10 cellular contexts compared by ENCODE assay signal in genomic region chr17:64442550-64442971, GRCh38. TPM values are rescaled to one million over a fixed set of nuclear protein-coding genes. Genes with fewer than 3 reads are reported as not detected.
A peak's percentile ranks its signal among the peaks of the same experiment; 100 is the strongest.
DNase-seq lines count a peak whose midpoint lies in the region; ATAC-seq and TF ChIP-seq lines count a peak whose summit lies in the region.
"Had no signal": no experiment of that assay in that cellular context is flagged by ENCODE, and none has a peak within 500 bp of the region (broad histone marks: within the 10 kb centered on the region; RNA-seq: fewer than 3 reads in every experiment).

No MANE protein-coding gene starts in this region.

- H3K79me2 ChIP-seq in parathyroid adenoma, result no peaks in the 10 kb centered on the region

- peak; percentile 34 for DNase-seq in RPMI7951 (ENCODE audit: low read depth)
- no peak for DNase-seq in epithelial cell of prostate (ENCODE audit: low read depth, low spot score)
- no peak for DNase-seq in COLO668 (lab: John Stamatoyannopoulos, UW; ENCODE audit: unreplicated experiment)
- no peak for DNase-seq in NCI-H2107 treated with DMSO at 0.1 percent for 48 hours (lab: John Stamatoyannopoulos, UW; ENCODE audit: unreplicated experiment)
- DNase-seq in DMS 273 treated with DMSO at 0.1 percent for 48 hours (lab: John Stamatoyannopoulos, UW), result no peak
- DNase-seq in retina, result no peak

- no peaks in the 10 kb centered on the region for H3K27me3 ChIP-seq in parathyroid adenoma (ENCODE audit: control insufficient read depth, insufficient read depth, low read length)
- H3K27me3 ChIP-seq: tibial nerve had no signal

- ATAC-seq in GM18868 (IDR thresholded peaks at IDR 0.05; ENCODE audit: unreplicated experiment), result peak; percentile 38

- peak overlapping the region; percentile 61 for H2AFZ ChIP-seq in parathyroid adenoma

- no peak overlapping the region for H3K9ac ChIP-seq in parathyroid adenoma

- no peak for TF ChIP-seq CTCF in parathyroid adenoma (IDR thresholded peaks at IDR 0.05)

- no peak overlapping the region for H3K4me2 ChIP-seq in parathyroid adenoma (ENCODE audit: low read length)

- peak overlapping the region; percentile 56 for H3K27ac ChIP-seq in epithelial cell of prostate
- H3K27ac ChIP-seq in parathyroid adenoma, result peak overlapping the region; percentile 30

- no peak overlapping the region for H3K4me3 ChIP-seq in parathyroid adenoma (ENCODE audit: low read depth, low read length)
- H3K4me3 ChIP-seq: tibial nerve had no signal

- H3K4me1 ChIP-seq in parathyroid adenoma, result no peaks in the 10 kb centered on the region

- no peaks in the 10 kb centered on the region for H3K9me3 ChIP-seq in parathyroid adenoma (ENCODE audit: control insufficient read depth, low read length)

- H3K36me3 ChIP-seq in parathyroid adenoma (ENCODE audit: control insufficient read depth, insufficient read depth, low read length), result no peaks in the 10 kb centered on the region

RNA-seq across cellular contexts. Expression of gene MILR1, which starts 6.4 kb away (rescaled TPM):
- 21.6 and 23.7 TPM in 2 replicates for total RNA-seq in RPMI7951 (2014; rRNA removed; shearing (Covaris generic))

RNA-seq across cellular contexts. Expression of gene PECAM1, which starts 51.9 kb away (rescaled TPM):
- 2.5 and 3.1 TPM in 2 replicates for total RNA-seq in RPMI7951 (2014; rRNA removed; shearing (Covaris generic))
- total RNA-seq: NCI-H460 had no signal

RNA-seq across cellular contexts. Expression of gene POLG2, which starts 54.3 kb away (rescaled TPM):
- 7.7 and 8.1 TPM in 2 replicates for total RNA-seq in RPMI7951 (2014; rRNA removed; shearing (Covaris generic))
